In genomic region chr9:112352209-112352608, GRCh38 we compare ENCODE assay signal across 23 cellular contexts. TPM values are rescaled to one million over a fixed set of nuclear protein-coding genes. Genes with fewer than 3 reads are reported as not detected.
DNase-seq lines count a peak whose midpoint lies in the region; ATAC-seq, FAIRE-seq and TF ChIP-seq lines count a peak whose summit lies in the region.
"Had no signal": no experiment of that assay in that cellular context is flagged by ENCODE, and none has a peak within 500 bp of the region (broad histone marks: within the 10 kb centered on the region; RNA-seq: fewer than 3 reads in every experiment).

No MANE protein-coding gene starts in this region.

- H3K27ac ChIP-seq in HepG2 (ENCODE audit: extremely low read length, insufficient read depth, low read length) = peak overlapping the region; percentile 40
- H3K27ac ChIP-seq in right lobe of liver = peak overlapping the region in 2 of 3 donors; percentile 32 to 73
- H3K27ac ChIP-seq: 22Rv1; BLaER1 treated with 17β-estradiol and CSF1 and Interleukin-3, amounts not matched to agents 10 nM and 100 nM; C4-2B had no signal

- no peaks in the 10 kb centered on the region for H3K27me3 Mint-ChIP-seq in activated naive CD4-positive, alpha-beta T cell treated with anti-CD3 and anti-CD28 coated beads, Interleukin-2, amount 50 U/mL, for 24 hours
- H3K27me3 Mint-ChIP-seq: B cell; CD4-positive, alpha-beta T cell had no signal

- intact Hi-C loops in HepG2 (cut with micrococcal nuclease; ENCODE audit: unreplicated experiment) (no loop called here), right lobe of liver (cut with DNase I) (no loop called here)

- DNase-seq in activated naive CD4-positive, alpha-beta T cell treated with anti-CD3 and anti-CD28 coated beads, Interleukin-2, amount 50 U/mL, for 16 hours = no peak
- no peak for DNase-seq in HepG2 (ENCODE audit: low spot score)
- no peak for DNase-seq in right lobe of liver
- DNase-seq in stimulated activated naive CD4-positive, alpha-beta T cell treated with Interleukin-2 at 50 U/mL for 16 hours (lab: John Stamatoyannopoulos, UW) = no peak
- no peak for DNase-seq in GM13976 (ENCODE audit: low spot score)
- DNase-seq: AML-193; Caco-2; Calu3; CD4-positive, alpha-beta T cell; CD8-positive, alpha-beta T cell; DMS79 treated with DMSO at 0.1 percent for 48 hours; GF-D8 had no signal

- H3K4me1 Mint-ChIP-seq in activated naive CD4-positive, alpha-beta T cell treated with anti-CD3 and anti-CD28 coated beads, Interleukin-2, amount 50 U/mL, for 24 hours = peaks cover 40% of the 10 kb centered on the region

- H3K27ac Mint-ChIP-seq in activated naive CD4-positive, alpha-beta T cell treated with anti-CD3 and anti-CD28 coated beads, Interleukin-2, amount 50 U/mL, for 24 hours = peak overlapping the region; percentile 8
- H3K27ac Mint-ChIP-seq: B cell; CD4-positive, alpha-beta T cell; CD8-positive, alpha-beta T cell had no signal

- H3K36me3 ChIP-seq in HepG2 (replicated peaks in 1 of 2; ENCODE audit: control insufficient read depth in 1 of 2, insufficient read depth in 2 of 2, low read length in 2 of 2) (no peaks in the 10 kb centered on the region), right lobe of liver (no peaks in the 10 kb centered on the region)
- H3K36me3 ChIP-seq: BLaER1 treated with 17β-estradiol and CSF1 and Interleukin-3, amounts not matched to agents 10 nM and 100 nM had no signal

- peaks cover 67% of the 10 kb centered on the region for H3K4me1 ChIP-seq in HepG2 (ENCODE audit: insufficient read depth, low read length)
- peaks cover 0 to 41% (median 7%) of the 10 kb centered on the region in 4 donors for H3K4me1 ChIP-seq in right lobe of liver
- H3K4me1 ChIP-seq: BLaER1 treated with 17β-estradiol and CSF1 and Interleukin-3, amounts not matched to agents 10 nM and 100 nM had no signal

- TF ChIP-seq POLR2A in HepG2 (IDR thresholded peaks at IDR 0.05; ENCODE audit: insufficient read depth in 1 of 2, low read depth in 2 of 2, low read length in 2 of 2) = no peak
- TF ChIP-seq POLR2A in right lobe of liver (IDR thresholded peaks at IDR 0.05) = no peak

- H3K4me3 ChIP-seq in HepG2 (replicated peaks in 1 of 3; ENCODE audit: insufficient read depth in 1 of 3, low read depth in 2 of 3, low read length in 3 of 3) (peak overlapping the region in 2 of 3 experiments; percentile 16 to 23; a peak in 2 of 6 replicates), right lobe of liver (no peak overlapping the region)
- H3K4me3 ChIP-seq: A549; BLaER1 treated with 17β-estradiol and CSF1 and Interleukin-3, amounts not matched to agents 10 nM and 100 nM had no signal

- no peaks in the 10 kb centered on the region for H3K79me2 ChIP-seq in HepG2 (ENCODE audit: insufficient read depth, low read length)

- ATAC-seq in HepG2 = peak; percentile 47; the same call in 2 of the 3 replicates
- ATAC-seq in right lobe of liver = peak; percentile 60 to 72 (median 68)
- ATAC-seq in HG03139 (IDR thresholded peaks at IDR 0.05; ENCODE audit: unreplicated experiment) = no peak
- ATAC-seq: A549; CD8-positive, alpha-beta T cell had no signal

- 0 out of 2 replicates have a peak overlapping the region, but pooled peaks have one; percentile 8 for H3K9ac ChIP-seq in HepG2 (ENCODE audit: insufficient read depth, low read depth, low read length)
- H3K9ac ChIP-seq: BLaER1 treated with 17β-estradiol and CSF1 and Interleukin-3, amounts not matched to agents 10 nM and 100 nM had no signal

- FAIRE-seq in HepG2 (lab: Jason Lieb, UNC) = no peak
- FAIRE-seq: A549, D721Med, G401.6, GM12891, GM18507 had no signal

- no peaks in the 10 kb centered on the region for H3K27me3 ChIP-seq in HepG2 (ENCODE audit: control insufficient read depth in 1 of 2, insufficient read depth in 2 of 2, low read length in 2 of 2)
- H3K27me3 ChIP-seq in right lobe of liver = no peaks in the 10 kb centered on the region
- H3K27me3 ChIP-seq: BLaER1 treated with 17β-estradiol and CSF1 and Interleukin-3, amounts not matched to agents 10 nM and 100 nM had no signal

- no peak overlapping the region for H3K4me3 Mint-ChIP-seq in activated naive CD4-positive, alpha-beta T cell treated with anti-CD3 and anti-CD28 coated beads, Interleukin-2, amount 50 U/mL, for 24 hours
- H3K4me3 Mint-ChIP-seq: B cell; CD4-positive, alpha-beta T cell; CD8-positive, alpha-beta T cell had no signal

- in situ Hi-C loops in HepG2 (cut with HindIII; ENCODE audit: extremely low pct_ligation_motif_present, low pct_unique_long_range_greater_than_20kb) = loop anchor here (25.0 kb wide), 1 partner anchor 590 kb away; no protein-coding TSS in a partner anchor
- in situ Hi-C loops in GM13976 (cut with MboI; ENCODE audit: low sequenced_read_pairs, unreplicated experiment) = loop anchor here (5.0 to 25.0 kb wide), 2 partner anchors 265 to 440 kb away; no protein-coding TSS in a partner anchor

- H3K9me3 ChIP-seq in HepG2 (ENCODE audit: low read length) (no peaks in the 10 kb centered on the region), right lobe of liver (no peaks in the 10 kb centered on the region)

- no peaks in the 10 kb centered on the region for H3K9me3 Mint-ChIP-seq in activated naive CD4-positive, alpha-beta T cell treated with anti-CD3 and anti-CD28 coated beads, Interleukin-2, amount 50 U/mL, for 24 hours
- H3K9me3 Mint-ChIP-seq: CD4-positive, alpha-beta T cell; CD8-positive, alpha-beta T cell had no signal

- WGBS in HepG2 (ENCODE audit: low lambda C conversion rate) = 26% methylated on average over 3 of the region's 3 CpGs
- whole genome bisulfite sequencing in right lobe of liver (ENCODE audit: insufficient coverage, low coverage, low lambda C conversion rate, missing lambda C conversion rate) = 19% methylated on average over 3 of the region's 3 CpGs

- no peaks in the 10 kb centered on the region for H4K20me1 ChIP-seq in HepG2 (ENCODE audit: insufficient read depth, low read length)
- H4K20me1 ChIP-seq: BLaER1 treated with 17β-estradiol and CSF1 and Interleukin-3, amounts not matched to agents 10 nM and 100 nM had no signal

- TF ChIP-seq CTCF in HepG2 (CRISPR knock-in tag; IDR thresholded peaks at IDR 0.05) (no peak), right lobe of liver (IDR thresholded peaks at IDR 0.05) (no peak), GM13976 (IDR thresholded peaks at IDR 0.05; ENCODE audit: borderline replicate concordance, control extremely low read depth, extremely low read depth, insufficient read depth, missing control alignments) (no peak)

- H2AFZ ChIP-seq in HepG2 (ENCODE audit: low read length) = peak overlapping the region; percentile 27

- CTCF ChIA-PET in HepG2 (lab: Yijun Ruan, JAX; ENCODE audit: low intra/inter-chr PET ratio, low total read pairs) = no interaction called here

- TF ChIP-seq RAD21 in HepG2 (CRISPR knock-in tag; IDR thresholded peaks at IDR 0.05) = no peak

- H3K36me3 Mint-ChIP-seq in activated naive CD4-positive, alpha-beta T cell treated with anti-CD3 and anti-CD28 coated beads, Interleukin-2, amount 50 U/mL, for 24 hours = no peaks in the 10 kb centered on the region
- H3K36me3 Mint-ChIP-seq: CD8-positive, alpha-beta T cell had no signal

- POLR2A ChIA-PET in HepG2 (lab: Yijun Ruan, JAX) = no interaction called here

- TF ChIP-seq EP300 in HepG2 (IDR thresholded peaks at IDR 0.05; ENCODE audit: low read depth in 2 of 2, low read length in 2 of 2) (peak in 1 of 2 experiments; percentile 38; a peak in 1 of 4 replicates), HepG2 (CRISPR knock-in tag; IDR thresholded peaks at IDR 0.05; ENCODE audit: borderline replicate concordance) (no peak)

- BruUV-seq in HepG2 (replicated peaks; lab: Mats Ljungman, UMichigan) = no TSS peak

- H3K4me2 ChIP-seq in HepG2 (ENCODE audit: low read depth, low read length) = peak overlapping the region; percentile 50
- H3K4me2 ChIP-seq: A549; BLaER1 treated with 17β-estradiol and CSF1 and Interleukin-3, amounts not matched to agents 10 nM and 100 nM had no signal

RNA-seq across cellular contexts. Expression of gene PTBP3, which starts 18.8 kb away (rescaled TPM):
- total RNA-seq in HepG2 (2016; rRNA removed; fragmentation: Illumina TruSeq; extraction: Trizol) (52.8 and 79.5 TPM in 2 replicates), right lobe of liver (10 to 100 TPM; 16.3 to 29.9 (median 19.3) TPM)
- 116 and 122 TPM in 2 replicates for total RNA-seq in HepG2 (2016; cell fraction: cytosol; rRNA removed; fragmentation: Illumina TruSeq; extraction: Trizol; ENCODE audit: low read depth)
- 55.6 and 78.0 TPM in 2 replicates for total RNA-seq in HepG2 (2016; cell fraction: insoluble cytoplasmic fraction; rRNA removed; fragmentation: Illumina TruSeq; extraction: Trizol)
- total RNA-seq in HepG2 (2016; cell fraction: membrane; rRNA removed; fragmentation: Illumina TruSeq; extraction: Trizol) = 44.6 and 47.8 TPM in 2 replicates
- total RNA-seq in HepG2 (2016; cell fraction: nucleus; rRNA removed; fragmentation: Illumina TruSeq; extraction: Trizol) = 33.0 and 35.9 TPM in 2 replicates
- polyA plus RNA-seq in HepG2 (2011; rRNA removed) = 35.6 and 61.1 TPM in 2 replicates
- 23.4 and 43.1 TPM in 2 replicates for polyA plus RNA-seq in HepG2 (2011; cell fraction: cytosol; rRNA removed)
- 33.0 and 38.2 TPM in 2 replicates for polyA plus RNA-seq in HepG2 (2011; cell fraction: nucleus; rRNA removed)
- polyA plus RNA-seq in HepG2 (2012) = 20.2 and 22.4 TPM in 2 replicates
- 2.3 and 2.6 TPM in 2 replicates for polyA plus RNA-seq in HepG2 (2016; cell fraction: cytosol; fragmentation: Illumina TruSeq; extraction: Trizol; ENCODE audit: low read depth)
- 67.1 and 71.0 TPM in 2 replicates for polyA plus RNA-seq in HepG2 (2016; cell fraction: insoluble cytoplasmic fraction; fragmentation: Illumina TruSeq; extraction: Trizol; ENCODE audit: low read depth)
- 10.9 and 11.4 TPM in 2 replicates for polyA plus RNA-seq in HepG2 (2016; cell fraction: membrane; fragmentation: Illumina TruSeq; extraction: Trizol; ENCODE audit: low read depth)
- polyA plus RNA-seq in HepG2 (2016; cell fraction: nucleus; fragmentation: Illumina TruSeq; extraction: Trizol; ENCODE audit: insufficient read depth, low read depth) = 30.4 TPM in 2 replicates
- 104 and 144 TPM in 2 replicates for polyA minus RNA-seq in HepG2 (2011; rRNA and poly(A)+ RNA removed; ENCODE audit: low replicate concordance)
- 55.4 and 66.1 TPM in 2 replicates for polyA minus RNA-seq in HepG2 (2011; cell fraction: cytosol; rRNA and poly(A)+ RNA removed)
- polyA minus RNA-seq in HepG2 (2011; cell fraction: nucleus; rRNA and poly(A)+ RNA removed) = 44.7 and 50.8 TPM in 2 replicates

RNA-seq across cellular contexts. Expression of gene HSDL2, which starts 27.7 kb away (rescaled TPM):
- total RNA-seq in HepG2 (2016; rRNA removed; fragmentation: Illumina TruSeq; extraction: Trizol) (55.3 and 76.3 TPM in 2 replicates), right lobe of liver (10 to 100 TPM; 65.8 to 96.8 (median 79.8) TPM)
- 26.8 and 28.8 TPM in 2 replicates for total RNA-seq in HepG2 (2016; cell fraction: cytosol; rRNA removed; fragmentation: Illumina TruSeq; extraction: Trizol; ENCODE audit: low read depth)
- total RNA-seq in HepG2 (2016; cell fraction: insoluble cytoplasmic fraction; rRNA removed; fragmentation: Illumina TruSeq; extraction: Trizol) = 57.7 and 86.7 TPM in 2 replicates
- 36.5 and 40.1 TPM in 2 replicates for total RNA-seq in HepG2 (2016; cell fraction: membrane; rRNA removed; fragmentation: Illumina TruSeq; extraction: Trizol)
- total RNA-seq in HepG2 (2016; cell fraction: nucleus; rRNA removed; fragmentation: Illumina TruSeq; extraction: Trizol) = 32.2 and 40.4 TPM in 2 replicates
- polyA plus RNA-seq in HepG2 (2011; rRNA removed) = 57.7 and 80.2 TPM in 2 replicates
- polyA plus RNA-seq in HepG2 (2011; cell fraction: cytosol; rRNA removed) = 36.9 and 43.5 TPM in 2 replicates
- polyA plus RNA-seq in HepG2 (2011; cell fraction: nucleus; rRNA removed) = 22.2 and 23.4 TPM in 2 replicates
- polyA plus RNA-seq in HepG2 (2012) = 47.7 and 65.1 TPM in 2 replicates
- polyA plus RNA-seq in HepG2 (2016; cell fraction: cytosol; fragmentation: Illumina TruSeq; extraction: Trizol; ENCODE audit: low read depth) = 18.6 and 21.0 TPM in 2 replicates
- polyA plus RNA-seq in HepG2 (2016; cell fraction: insoluble cytoplasmic fraction; fragmentation: Illumina TruSeq; extraction: Trizol; ENCODE audit: low read depth) = 69.6 and 82.4 TPM in 2 replicates
- 26.5 and 28.6 TPM in 2 replicates for polyA plus RNA-seq in HepG2 (2016; cell fraction: membrane; fragmentation: Illumina TruSeq; extraction: Trizol; ENCODE audit: low read depth)
- 38.5 and 39.3 TPM in 2 replicates for polyA plus RNA-seq in HepG2 (2016; cell fraction: nucleus; fragmentation: Illumina TruSeq; extraction: Trizol; ENCODE audit: insufficient read depth, low read depth)
- 28.6 and 43.8 TPM in 2 replicates for polyA minus RNA-seq in HepG2 (2011; rRNA and poly(A)+ RNA removed; ENCODE audit: low replicate concordance)
- 58.9 and 62.7 TPM in 2 replicates for polyA minus RNA-seq in HepG2 (2011; cell fraction: cytosol; rRNA and poly(A)+ RNA removed)
- 66.0 and 70.4 TPM in 2 replicates for polyA minus RNA-seq in HepG2 (2011; cell fraction: nucleus; rRNA and poly(A)+ RNA removed)

Comparison
In these comparisons a context has a peak if more than half of its experiments do, and no peak if none do; other contexts are left out.
1. H3K4me3 ChIP-seq: peak in HepG2 (2 of 3); none in right lobe of liver (0 of 3).